ENCODE assay signal across 1 cellular context in genomic region chr21:15766952-15767603, GRCh38.
TF ChIP-seq lines count a peak whose summit lies in the region.

No MANE protein-coding gene starts in this region.

TF ChIP-seq in GM23338, 12 proteins besides CTCF, POLR2A, EP300 and RAD21 (continued from another document):
- no peak for TF ChIP-seq STAT1 (IDR thresholded peaks at IDR 0.05; ENCODE audit: unreplicated experiment)
- TF ChIP-seq ZNF331 (CRISPR knock-in tag; IDR thresholded peaks at IDR 0.05; ENCODE audit: low read depth), result no peak
- TF ChIP-seq JUNB (IDR thresholded peaks at IDR 0.05; ENCODE audit: unreplicated experiment), result no peak
- no peak for TF ChIP-seq EZH2phosphoT487 (IDR thresholded peaks at IDR 0.05; ENCODE audit: unreplicated experiment)
- no peak for TF ChIP-seq REST (IDR thresholded peaks at IDR 0.05; ENCODE audit: unreplicated experiment)
